In genomic region chr7:140595468-140596147, GRCh38 we compare ENCODE assay signal across 25 cellular contexts. TPM values are rescaled to one million over a fixed set of nuclear protein-coding genes. Genes with fewer than 3 reads are reported as not detected.
DNase-seq lines count a peak whose midpoint lies in the region; ATAC-seq, FAIRE-seq and TF ChIP-seq lines count a peak whose summit lies in the region.
"Had no signal": no experiment of that assay in that cellular context is flagged by ENCODE, and none has a peak within 500 bp of the region (broad histone marks: within the 10 kb centered on the region; RNA-seq: fewer than 3 reads in every experiment).

No MANE protein-coding gene starts in this region.

- FAIRE-seq in H1 (lab: Jason Lieb, UNC): no peak

- H3K23me2 ChIP-seq in H1 (ENCODE audit: low read depth, low read length): no peaks in the 10 kb centered on the region

- no peaks in the 10 kb centered on the region for H3K36me3 ChIP-seq in H1 (ENCODE audit: control insufficient read depth in 2 of 4, insufficient read depth in 4 of 4, low read length in 3 of 4)
- H3K36me3 ChIP-seq in mesenchymal stem cell (ENCODE audit: control insufficient read depth in 1 of 2, insufficient read depth in 2 of 2, low read depth in 1 of 2, low read length in 2 of 2): peaks cover 8 to 9% of the 10 kb centered on the region in 2 experiments
- no peaks in the 10 kb centered on the region for H3K36me3 ChIP-seq in mucosa of descending colon (ENCODE audit: low read depth)
- H3K36me3 ChIP-seq: neutrophil, suprapubic skin had no signal

- no peak for TF ChIP-seq CTCF in H1 (IDR thresholded peaks at IDR 0.05; ENCODE audit: control extremely low read depth in 1 of 3, insufficient read depth in 1 of 3, low read depth in 1 of 3, low read length in 3 of 3)
- no peak for TF ChIP-seq CTCF in mucosa of descending colon (IDR thresholded peaks at IDR 0.05)

- H3K4ac ChIP-seq in H1 (replicated peaks; ENCODE audit: insufficient read length, low read depth, low read length) (no peak overlapping the region), mesenchymal stem cell (ENCODE audit: low read depth in 1 of 2, low read length in 2 of 2) (no peak overlapping the region)

- TF ChIP-seq POLR2A in H1 (IDR thresholded peaks at IDR 0.05; ENCODE audit: control extremely low read depth in 1 of 2, low read depth in 2 of 2, low read length in 2 of 2): no peak

- no peaks in the 10 kb centered on the region for H3K9me3 Mint-ChIP-seq in activated naive CD4-positive, alpha-beta T cell treated with anti-CD3 and anti-CD28 coated beads, Interleukin-2, amount 10 ng/mL, durations not matched to agents 7 days and 5 days
- H3K9me3 Mint-ChIP-seq: activated CD4-positive, alpha-beta T cell treated with anti-CD3 and anti-CD28 coated beads, Interleukin-2, amount 10 ng/mL, durations not matched to agents 24 days and 14 days; CD8-positive, alpha-beta T cell; endodermal cell; stimulated activated naive B cell treated with anti-CD40 and anti-IgM and Interleukin-4, amounts not matched to agents 10 μg/mL and 1 μg/mL and 100 μg/mL, for 72 hours had no signal

- H2BK15ac ChIP-seq in H1 (ENCODE audit: low read length): no peak overlapping the region
- H2BK15ac ChIP-seq in mesenchymal stem cell (ENCODE audit: low read depth, poor library complexity, severe bottlenecking): no peak overlapping the region

- no peak overlapping the region for H4K8ac ChIP-seq in H1 (ENCODE audit: extremely low read depth, insufficient read depth, low read length)
- H4K8ac ChIP-seq in mesenchymal stem cell (ENCODE audit: low read length): no peak overlapping the region

- H3K23ac ChIP-seq in H1 (ENCODE audit: insufficient read length) (no peak overlapping the region), mesenchymal stem cell (ENCODE audit: low read length in 2 of 2) (no peak overlapping the region)

- no peak overlapping the region for H2AFZ ChIP-seq in H1 (ENCODE audit: low read length)
- no peak overlapping the region for H2AFZ ChIP-seq in mesenchymal stem cell (ENCODE audit: low read depth, low read length)

- peaks cover 13% of the 10 kb centered on the region for H3K4me1 Mint-ChIP-seq in T-helper 17 cell
- peaks cover 4% of the 10 kb centered on the region for H3K4me1 Mint-ChIP-seq in activated naive CD4-positive, alpha-beta T cell treated with anti-CD3 and anti-CD28 coated beads, Interleukin-2, amount 10 ng/mL, durations not matched to agents 7 days and 5 days

- H3K56ac ChIP-seq in H1 (replicated peaks; ENCODE audit: insufficient read length, low read depth, low read length): no peak overlapping the region

- H2BK5ac ChIP-seq in H1 (ENCODE audit: low read depth, low read length) (no peak overlapping the region), mesenchymal stem cell (ENCODE audit: low read depth, low read length, poor library complexity, severe bottlenecking) (no peak overlapping the region)

- no peak overlapping the region for H3K9ac ChIP-seq in H1 (replicated peaks in 1 of 4; ENCODE audit: extremely low read depth in 1 of 4, low read depth in 3 of 4, low read length in 3 of 4)
- peak overlapping the region; percentile 19 for H3K9ac ChIP-seq in mesenchymal stem cell (ENCODE audit: low read length)
- H3K9ac ChIP-seq: SK-N-SH had no signal

- DNase-seq in NCI-H510A treated with DMSO at 0.1 percent for 48 hours (lab: John Stamatoyannopoulos, UW) (peak; percentile 1), NCI-H510A (lab: John Stamatoyannopoulos, UW) (no peak), H1 (ENCODE audit: low read depth in 1 of 2, low spot score in 2 of 2) (no peak), mesenchymal stem cell (no peak), renal cortical epithelial cell (ENCODE audit: low read depth) (peak; percentile 47), T-helper 17 cell (no peak), mucosa of descending colon (no peak)
- DNase-seq in activated naive CD4-positive, alpha-beta T cell treated with anti-CD3 and anti-CD28 coated beads, Interleukin-2, amount 10 ng/mL, durations not matched to agents 7 days and 5 days: no peak
- DNase-seq: 8988T; activated CD4-positive, alpha-beta T cell treated with anti-CD3 and anti-CD28 coated beads, Interleukin-2, amount 10 ng/mL, durations not matched to agents 24 days and 14 days; activated naive CD4-positive, alpha-beta T cell treated with anti-CD3 and anti-CD28 coated beads, Interleukin-2, amount 50 U/mL, for 16 hours; AML-193; anterior cingulate cortex; CD8-positive, alpha-beta T cell; endodermal cell; left cardiac atrium; NCI-H146; NCI-H748 treated with DMSO at 0.1 percent for 48 hours; SK-N-SH; stimulated activated CD4-positive, alpha-beta T cell treated with anti-CD3 and anti-CD28 coated beads, Interleukin-4, amount 100 ng/mL, for 24 hours; stimulated activated naive B cell treated with anti-CD40 and anti-IgM and Interleukin-4, amounts not matched to agents 10 μg/mL and 1 μg/mL and 100 μg/mL, for 72 hours; T-helper 2 cell had no signal

- H3K79me1 ChIP-seq in H1 (ENCODE audit: low read depth, low read length): no peaks in the 10 kb centered on the region
- peaks cover 9% of the 10 kb centered on the region for H3K79me1 ChIP-seq in mesenchymal stem cell (replicated peaks; ENCODE audit: low read length, poor library complexity, severe bottlenecking)

- TF ChIP-seq EP300 in H1 (IDR thresholded peaks at IDR 0.05; ENCODE audit: borderline replicate concordance in 1 of 2, low read depth in 2 of 2, low read length in 2 of 2): no peak

- H3K27ac Mint-ChIP-seq in T-helper 17 cell: no peak overlapping the region
- no peak overlapping the region for H3K27ac Mint-ChIP-seq in activated naive CD4-positive, alpha-beta T cell treated with anti-CD3 and anti-CD28 coated beads, Interleukin-2, amount 10 ng/mL, durations not matched to agents 7 days and 5 days
- H3K27ac Mint-ChIP-seq: activated CD4-positive, alpha-beta T cell treated with anti-CD3 and anti-CD28 coated beads, Interleukin-2, amount 10 ng/mL, durations not matched to agents 24 days and 14 days; CD8-positive, alpha-beta T cell; endodermal cell; stimulated activated naive B cell treated with anti-CD40 and anti-IgM and Interleukin-4, amounts not matched to agents 10 μg/mL and 1 μg/mL and 100 μg/mL, for 72 hours had no signal

- H3K4me3 ChIP-seq in H1 (ENCODE audit: extremely low read depth in 1 of 4, insufficient read depth in 2 of 4, low read depth in 3 of 4, low read length in 4 of 4) (no peak overlapping the region), mesenchymal stem cell (ENCODE audit: insufficient read depth in 1 of 2, low read depth in 1 of 2, low read length in 2 of 2) (no peak overlapping the region), mucosa of descending colon (no peak overlapping the region)
- H3K4me3 ChIP-seq: suprapubic skin had no signal

- H3K9me3 ChIP-seq in H1 (ENCODE audit: insufficient read depth in 2 of 2, low read depth in 1 of 2, low read length in 1 of 2): no peaks in the 10 kb centered on the region
- H3K9me3 ChIP-seq in mesenchymal stem cell (ENCODE audit: control insufficient read depth, low read length): no peaks in the 10 kb centered on the region
- H3K9me3 ChIP-seq in T-helper 17 cell (ENCODE audit: control insufficient read depth, low read length, poor library complexity, severe bottlenecking): no peaks in the 10 kb centered on the region
- H3K9me3 ChIP-seq in mucosa of descending colon: no peaks in the 10 kb centered on the region
- H3K9me3 ChIP-seq: neutrophil, SK-N-SH, suprapubic skin had no signal

- H3K79me2 ChIP-seq in H1 (ENCODE audit: control insufficient read depth in 1 of 2, insufficient read depth in 2 of 2, low read length in 2 of 2): no peaks in the 10 kb centered on the region

- no peaks in the 10 kb centered on the region for H3K27me3 ChIP-seq in H1 (replicated peaks in 1 of 4; ENCODE audit: control insufficient read depth in 3 of 4, extremely low read depth in 1 of 4, insufficient read depth in 3 of 4, low read length in 3 of 4)
- no peaks in the 10 kb centered on the region for H3K27me3 ChIP-seq in mesenchymal stem cell (ENCODE audit: control insufficient read depth in 1 of 2, insufficient read depth in 1 of 2, low read length in 2 of 2)
- H3K27me3 ChIP-seq: suprapubic skin had no signal

- H2BK20ac ChIP-seq in H1 (ENCODE audit: low read length): no peak overlapping the region

- peaks cover 46% of the 10 kb centered on the region for H3K27me3 Mint-ChIP-seq in T-helper 17 cell
- H3K27me3 Mint-ChIP-seq in activated naive CD4-positive, alpha-beta T cell treated with anti-CD3 and anti-CD28 coated beads, Interleukin-2, amount 10 ng/mL, durations not matched to agents 7 days and 5 days: peaks cover 26% of the 10 kb centered on the region

- POLR2A ChIA-PET in H1 (lab: Charles Lee; ENCODE audit: partially characterized antibody): interaction anchor here (1.6 kb wide), 1 partner anchor 10 kb away, joined by 4 read pairs; no protein-coding TSS in a partner anchor

- H3K36me3 Mint-ChIP-seq in T-helper 17 cell (ENCODE audit: low read depth): peaks cover 8% of the 10 kb centered on the region
- no peaks in the 10 kb centered on the region for H3K36me3 Mint-ChIP-seq in activated naive CD4-positive, alpha-beta T cell treated with anti-CD3 and anti-CD28 coated beads, Interleukin-2, amount 10 ng/mL, durations not matched to agents 7 days and 5 days
- H3K36me3 Mint-ChIP-seq: CD8-positive, alpha-beta T cell; stimulated activated naive B cell treated with anti-CD40 and anti-IgM and Interleukin-4, amounts not matched to agents 10 μg/mL and 1 μg/mL and 100 μg/mL, for 72 hours had no signal

- no peak overlapping the region for H4K5ac ChIP-seq in H1 (ENCODE audit: insufficient read length, low read depth, low read length)

- WGBS in H1 (ENCODE audit: extremely low coverage in 1 of 2, insufficient coverage in 1 of 2, insufficient read length in 1 of 2, insufficient replicate concordance in 2 of 2, low coverage in 1 of 2, low lambda C conversion rate in 2 of 2, missing lambda C conversion rate in 1 of 2), 2 experiments: 87% methylated on average over 15 of the region's 15 CpGs; no CpG with 5 or more reads in 1 of the 2 experiments
- 95% methylated on average over 14 of the region's 15 CpGs for WGBS in mesenchymal stem cell

- ATAC-seq in T-helper 17 cell (no peak), mucosa of descending colon (no peak)
- ATAC-seq: CD8-positive, alpha-beta T cell; HCT116; stimulated activated naive B cell treated with anti-CD40 and anti-IgM and Interleukin-4, amounts not matched to agents 10 μg/mL and 1 μg/mL and 100 μg/mL, for 72 hours had no signal

- no peak overlapping the region for H3K4me3 Mint-ChIP-seq in T-helper 17 cell
- no peak overlapping the region for H3K4me3 Mint-ChIP-seq in activated naive CD4-positive, alpha-beta T cell treated with anti-CD3 and anti-CD28 coated beads, Interleukin-2, amount 10 ng/mL, durations not matched to agents 7 days and 5 days
- H3K4me3 Mint-ChIP-seq: activated CD4-positive, alpha-beta T cell treated with anti-CD3 and anti-CD28 coated beads, Interleukin-2, amount 10 ng/mL, durations not matched to agents 24 days and 14 days; CD8-positive, alpha-beta T cell; endodermal cell; stimulated activated naive B cell treated with anti-CD40 and anti-IgM and Interleukin-4, amounts not matched to agents 10 μg/mL and 1 μg/mL and 100 μg/mL, for 72 hours had no signal

- CTCF ChIA-PET in H1 (lab: Charles Lee; ENCODE audit: partially characterized antibody): interaction anchor here (0.6 to 3.3 kb wide), 18 partner anchors 10 to 816 kb away, joined by 3 to 24 read pairs (median 4); no protein-coding TSS in a partner anchor
- CTCF ChIA-PET in activated naive CD4-positive, alpha-beta T cell treated with anti-CD3 and anti-CD28 coated beads, Interleukin-2, amount 10 ng/mL, durations not matched to agents 7 days and 5 days (lab: Charles Lee): interaction anchor here (1.2 kb wide), 1 partner anchor 11 kb away, joined by 3 read pairs; no protein-coding TSS in a partner anchor

- H3K27ac ChIP-seq in H1 (ENCODE audit: low read depth, low read length): no peak overlapping the region
- no peak overlapping the region for H3K27ac ChIP-seq in mesenchymal stem cell (ENCODE audit: low read length, poor library complexity, severe bottlenecking)
- H3K27ac ChIP-seq: neutrophil, suprapubic skin had no signal

- no peak overlapping the region for H4K91ac ChIP-seq in H1 (replicated peaks; ENCODE audit: insufficient read length, low read length)
- H4K91ac ChIP-seq in mesenchymal stem cell (ENCODE audit: low read length): no peak overlapping the region

- H3K4me2 ChIP-seq in H1 (ENCODE audit: insufficient read depth in 1 of 2, low read depth in 2 of 2, low read length in 2 of 2) (no peak overlapping the region), mesenchymal stem cell (ENCODE audit: low read length, poor library complexity, severe bottlenecking) (no peak overlapping the region)
- H3K4me2 ChIP-seq: SK-N-SH had no signal

- no peaks in the 10 kb centered on the region for H4K20me1 ChIP-seq in H1 (replicated peaks in 1 of 2; ENCODE audit: control insufficient read depth in 1 of 2, insufficient read depth in 2 of 2, low read length in 2 of 2)

- H3K18ac ChIP-seq in H1 (ENCODE audit: extremely low read depth, low read length) (no peak overlapping the region), mesenchymal stem cell (ENCODE audit: low read depth in 1 of 2, low read length in 2 of 2) (no peak overlapping the region)

- peak; percentile 8 to 29; a peak in 3 of 4 replicates for TF ChIP-seq RAD21 in H1 (IDR thresholded peaks at IDR 0.05 in 1 of 2, conservative IDR thresholded peaks at IDR 0.05 in 1 of 2; ENCODE audit: low read depth in 2 of 2, low read length in 2 of 2)

- no peaks in the 10 kb centered on the region; a peak in 1 of 7 replicates for H3K4me1 ChIP-seq in H1 (replicated peaks in 1 of 4; ENCODE audit: control insufficient read depth in 3 of 4, insufficient read depth in 4 of 4, low read length in 3 of 4)
- peaks cover 23% of the 10 kb centered on the region for H3K4me1 ChIP-seq in mesenchymal stem cell (ENCODE audit: control insufficient read depth, insufficient read depth, low read depth, low read length)
- no peaks in the 10 kb centered on the region for H3K4me1 ChIP-seq in mucosa of descending colon (ENCODE audit: low read depth)
- H3K4me1 ChIP-seq: suprapubic skin had no signal

- H2BK120ac ChIP-seq in H1 (replicated peaks; ENCODE audit: low read depth, low read length): no peak overlapping the region
- no peak overlapping the region for H2BK120ac ChIP-seq in mesenchymal stem cell (ENCODE audit: low read depth, low read length)

- no peak overlapping the region for H3K14ac ChIP-seq in H1 (ENCODE audit: insufficient read length)
- H3K14ac ChIP-seq in mesenchymal stem cell (ENCODE audit: low read length in 2 of 2): no peak overlapping the region

- no peak overlapping the region for H2AK5ac ChIP-seq in H1 (ENCODE audit: low read depth, low read length)
- peak overlapping the region; percentile 79 for H2AK5ac ChIP-seq in mesenchymal stem cell (ENCODE audit: low read length, severe bottlenecking)

- H2BK12ac ChIP-seq in H1 (ENCODE audit: low read depth, low read length): no peak overlapping the region
- H2BK12ac ChIP-seq in mesenchymal stem cell (ENCODE audit: low read length in 2 of 2): no peak overlapping the region

- intact Hi-C loops in mucosa of descending colon (cut with DNase I, micrococcal nuclease): no loop called here

RNA-seq across cellular contexts. Expression of gene DENND2A, which starts 45.0 kb away (rescaled TPM):
- total RNA-seq in H1 (2021; fragmentation: NEBNext Ultra II Directional; extraction: Animal tissue kit (Norgen Biotek cat#: 25700)): 11.4 and 13.0 TPM in 2 replicates
- polyA plus RNA-seq in H1 (2011; rRNA removed): 5.0 and 6.0 TPM in 2 replicates
- polyA plus RNA-seq in H1 (2011; cell fraction: cytosol; rRNA removed): 5.6 TPM
- polyA plus RNA-seq in H1 (2011; cell fraction: nucleus; rRNA removed): 8.0 TPM
- polyA plus RNA-seq in H1 (2012, experiment 1 of 2): 7.1 to 8.8 TPM (median 8.0 TPM) in 4 replicates
- polyA plus RNA-seq in H1 (2012, experiment 2 of 2): 5.8 TPM
- polyA plus RNA-seq in H1 (2013, experiment 1 of 2): 6.1 TPM
- 6.6 TPM for polyA plus RNA-seq in H1 (2013, experiment 2 of 2)
- polyA minus RNA-seq in H1 (2011; rRNA and poly(A)+ RNA removed): 8.0 and 12.4 TPM in 2 replicates
- 4.6 TPM for polyA minus RNA-seq in H1 (2011; cell fraction: cytosol; rRNA and poly(A)+ RNA removed)
- 6.4 TPM for polyA minus RNA-seq in H1 (2011; cell fraction: nucleus; rRNA and poly(A)+ RNA removed)
- polyA plus RNA-seq in mesenchymal stem cell (2013, experiment 1 of 2): 17.2 TPM
- polyA plus RNA-seq in mesenchymal stem cell (2013, experiment 2 of 2): 19.9 TPM
- total RNA-seq in renal cortical epithelial cell (13.5 and 67.9 TPM in 2 replicates), T-helper 17 cell (not detected), mucosa of descending colon (10 to 100 TPM in 2 of 3 donors, 1 to 10 TPM in 1; 8.4 to 17.7 (median 10.1) TPM)
- total RNA-seq: activated CD4-positive, alpha-beta T cell treated with anti-CD3 and anti-CD28 coated beads, Interleukin-2, amount 10 ng/mL, durations not matched to agents 24 days and 14 days had no signal

Comparison
In these comparisons a context has a peak if more than half of its experiments do, and no peak if none do; other contexts are left out.
1. DNase-seq: peak in NCI-H510A treated with DMSO at 0.1 percent for 48 hours (single experiment) and renal cortical epithelial cell (single experiment); none in NCI-H510A (single experiment), H1 (0 of 2), mesenchymal stem cell (single experiment), T-helper 17 cell (0 of 3), mucosa of descending colon (0 of 3) and activated naive CD4-positive, alpha-beta T cell treated with anti-CD3 and anti-CD28 coated beads, Interleukin-2, amount 10 ng/mL, durations not matched to agents 7 days and 5 days (single experiment).
2. RNA of gene DENND2A, which starts 45.0 kb away (total RNA-seq): 13.5 to 67.9 TPM in renal cortical epithelial cell, 11.4 to 13.0 TPM in H1 and 8.4 to 17.7 TPM in mucosa of descending colon; not detected in T-helper 17 cell; every median in the first group is over 4 times any median in the second.